ENCODE assay signal across 9 cellular contexts in the genomic region with DNA sequence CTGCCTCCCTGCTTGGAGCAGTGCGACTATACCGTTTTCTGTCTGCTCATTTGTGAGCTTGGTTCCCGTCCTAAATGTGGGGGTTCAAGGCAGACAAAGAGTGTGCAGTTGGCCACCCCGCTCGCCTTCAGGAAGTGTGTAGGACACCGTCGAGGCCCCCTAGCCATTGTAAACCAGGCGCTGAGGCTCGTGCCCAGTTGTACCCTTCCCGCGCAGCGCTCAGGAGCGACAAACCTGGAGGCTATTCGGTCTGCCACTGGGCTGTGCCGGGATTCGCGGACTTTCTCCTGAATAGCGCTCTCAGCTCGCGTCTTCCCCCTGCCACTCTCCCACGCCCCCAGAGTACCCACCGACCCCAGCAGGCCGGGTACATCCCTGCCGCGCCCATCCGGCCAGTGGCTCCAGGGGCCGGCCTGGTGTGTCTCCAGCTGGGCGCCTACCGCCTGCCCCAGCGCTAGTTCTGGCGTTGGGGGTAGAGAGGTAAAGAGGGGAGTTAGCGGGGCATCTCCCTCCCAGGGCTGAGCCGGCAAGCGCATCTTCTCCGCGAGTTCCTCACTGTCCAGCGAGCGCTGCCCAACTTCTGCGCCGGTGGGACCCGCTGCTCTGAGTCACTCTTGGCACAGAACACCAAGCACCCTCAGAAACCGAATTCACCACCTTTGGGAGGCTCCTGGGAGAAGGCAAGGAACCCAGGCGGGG. TPM values are rescaled to one million over a fixed set of nuclear protein-coding genes. Genes with fewer than 3 reads are reported as not detected.
DNase-seq lines count a peak whose midpoint lies in the region; ATAC-seq, FAIRE-seq and TF ChIP-seq lines count a peak whose summit lies in the region.
"Had no signal": no experiment of that assay in that cellular context is flagged by ENCODE, and none has a peak within 500 bp of the region (broad histone marks: within the 10 kb centered on the region; RNA-seq: fewer than 3 reads in every experiment).

No MANE protein-coding gene starts in this region.

- H3K4me1 ChIP-seq in PC-9 (replicated peaks; ENCODE audit: insufficient read depth) (peaks cover 25% of the 10 kb centered on the region), sigmoid colon (peaks cover 0 to 15% (median 10%) of the 10 kb centered on the region in 4 donors)

- TF ChIP-seq POLR2A in sigmoid colon (IDR thresholded peaks at IDR 0.05) (no peak), GM12892 (IDR thresholded peaks at IDR 0.05; ENCODE audit: low read depth, low read length) (no peak)

- H4K20me1 ChIP-seq in PC-9 (ENCODE audit: insufficient read depth), result no peaks in the 10 kb centered on the region

- TF ChIP-seq CTCF in Calu3 (IDR thresholded peaks at IDR 0.05; ENCODE audit: unreplicated experiment) (no peak), PC-9 (conservative IDR thresholded peaks at IDR 0.05) (no peak), sigmoid colon (IDR thresholded peaks at IDR 0.05) (no peak)

- H3K4me3 ChIP-seq in PC-9, result peak overlapping the region; percentile 93; the same call in 1 of the 2 replicates
- peak overlapping the region; percentile 58 to 68 (median 63) for H3K4me3 ChIP-seq in sigmoid colon

- ATAC-seq in left ventricle myocardium superior (peak; percentile 9), HG02759 (IDR thresholded peaks at IDR 0.05; ENCODE audit: unreplicated experiment) (no peak), HG02840 (IDR thresholded peaks at IDR 0.05; ENCODE audit: low FRiP score, unreplicated experiment) (no peak)

- intact Hi-C loops in Calu3 (cut with micrococcal nuclease; ENCODE audit: unreplicated experiment), result no loop called here
- intact Hi-C loops in PC-9 (cut with micrococcal nuclease; ENCODE audit: unreplicated experiment), result no loop called here
- intact Hi-C loops in left ventricle myocardium superior (cut with micrococcal nuclease), result no loop called here
- intact Hi-C loops in sigmoid colon (cut with DNase I), result loop anchor here (2.0 kb wide), 1 partner anchor 125 kb away; no protein-coding TSS in a partner anchor

- H3K4me3 Mint-ChIP-seq in Calu3 (ENCODE audit: low read depth, unreplicated experiment), result peak overlapping the region; percentile 90

- WGBS in sigmoid colon, 2 donors, result 2 to 4% methylated on average over 43 of the region's 43 CpGs

- no TSS peak for BruUV-seq in Calu3 (replicated peaks; lab: Mats Ljungman, UMichigan)
- no TSS peak for BruUV-seq in PC-9 (replicated peaks; lab: Mats Ljungman, UMichigan)

- no peaks in the 10 kb centered on the region for H3K9me2 ChIP-seq in PC-9 (ENCODE audit: insufficient read depth)

- CTCF ChIA-PET in Calu3 (lab: Charles Lee) (interaction anchor here (0.6 to 1.2 kb wide), 3 partner anchors 9 to 267 kb away, joined by 3 to 4 read pairs (median 3); no protein-coding TSS in a partner anchor), PC-9 (lab: Charles Lee) (no interaction called here)

- FAIRE-seq in GM12892 (lab: Jason Lieb, UNC), result no peak
- FAIRE-seq: astrocyte had no signal

- no peak for TF ChIP-seq EP300 in sigmoid colon (IDR thresholded peaks at IDR 0.05)

- H3K27me3 ChIP-seq in PC-9 (ENCODE audit: insufficient read depth, low read depth), result peaks cover 7% of the 10 kb centered on the region; the same call in 1 of the 2 replicates
- no peaks in the 10 kb centered on the region for H3K27me3 ChIP-seq in sigmoid colon

- H3K4me2 ChIP-seq in PC-9, result peak overlapping the region; percentile 84

- H3K9me3 ChIP-seq in PC-9 (ENCODE audit: insufficient read depth, low read depth) (no peaks in the 10 kb centered on the region), sigmoid colon (no peaks in the 10 kb centered on the region)

- H3K79me2 ChIP-seq in PC-9 (ENCODE audit: low read depth), result peaks cover 31% of the 10 kb centered on the region

- H3K27ac Mint-ChIP-seq in Calu3 (ENCODE audit: unreplicated experiment), result no peak overlapping the region

- H2AFZ ChIP-seq in PC-9, result peak overlapping the region; percentile 80; the same call in 1 of the 2 replicates

- POLR2A ChIA-PET in PC-9 (lab: Charles Lee; ENCODE audit: unreplicated experiment), result no interaction called here

- H3K36me3 Mint-ChIP-seq in Calu3 (ENCODE audit: insufficient read depth, unreplicated experiment), result peaks cover 23% of the 10 kb centered on the region

- H3K36me3 ChIP-seq in PC-9 (ENCODE audit: low read depth) (peaks cover 5% of the 10 kb centered on the region; the same call in 1 of the 2 replicates), sigmoid colon (no peaks in the 10 kb centered on the region)

- H3K4me1 Mint-ChIP-seq in Calu3 (ENCODE audit: low read depth, unreplicated experiment), result peaks cover 25% of the 10 kb centered on the region

- H3K27me3 Mint-ChIP-seq in Calu3 (ENCODE audit: unreplicated experiment), result peaks cover 27% of the 10 kb centered on the region

- DNase-seq in Calu3 (no peak), PC-9 (no peak), left ventricle myocardium superior (peak; percentile 38), sigmoid colon (peak; percentile 77), GM12892 (ENCODE audit: insufficient read length) (no peak)
- DNase-seq in activated CD4-positive, alpha-beta T cell treated with anti-CD3 and anti-CD28 coated beads, Interleukin-2, amount 50 U/mL, for 1 hour, result no peak

- H3K27ac ChIP-seq in PC-9, result no peak overlapping the region
- H3K27ac ChIP-seq in sigmoid colon, result peak overlapping the region; percentile 74 to 89 (median 83)

- H3K9me3 Mint-ChIP-seq in Calu3 (ENCODE audit: low read depth, unreplicated experiment), result no peaks in the 10 kb centered on the region

- H3F3A ChIP-seq in PC-9 (ENCODE audit: insufficient read depth, low read depth), result peaks cover 25% of the 10 kb centered on the region

RNA-seq across cellular contexts. Expression of a gene that starts 0.9 kb away (rescaled TPM):
- 6.7 and 9.5 TPM in 2 replicates for total RNA-seq in Calu3 (2022)
- total RNA-seq in PC-9 (2021), result 6.3 and 8.7 TPM in 2 replicates
- 4.2 TPM for total RNA-seq in left ventricle myocardium superior
- total RNA-seq in sigmoid colon, result 10 to 100 TPM; 14.4 to 26.8 (median 16.4) TPM
- polyA plus RNA-seq in sigmoid colon, result 1 to 10 TPM; 2.6 to 4.2 (median 3.6) TPM
- polyA plus RNA-seq in GM12892 (2012; ENCODE audit: missing spikeins), result 0.32 TPM

Comparison
In these comparisons a context has a peak if more than half of its experiments do, and no peak if none do; other contexts are left out.
1. DNase-seq: peak in left ventricle myocardium superior (single experiment) and sigmoid colon (single experiment); none in Calu3 (single experiment), PC-9 (0 of 2), GM12892 (single experiment) and activated CD4-positive, alpha-beta T cell treated with anti-CD3 and anti-CD28 coated beads, Interleukin-2, amount 50 U/mL, for 1 hour (single experiment).